In genomic region chr17:45782889-45783592, GRCh38 we compare ENCODE assay signal across 8 cellular contexts. TPM values are rescaled to one million over a fixed set of nuclear protein-coding genes. Genes with fewer than 3 reads are reported as not detected.
DNase-seq lines count a peak whose midpoint lies in the region; ATAC-seq and TF ChIP-seq lines count a peak whose summit lies in the region.

No MANE protein-coding gene starts in this region.

- no peaks in the 10 kb centered on the region for H3K36me3 ChIP-seq in thoracic aorta

- peak; percentile 72 to 73 (median 73) for TF ChIP-seq CTCF in nephron (IDR thresholded peaks at IDR 0.05; ENCODE audit: unreplicated experiment in 3 of 3)
- peak; percentile 42 for TF ChIP-seq CTCF in thoracic aorta (IDR thresholded peaks at IDR 0.05)

- peaks cover 75% of the 10 kb centered on the region for H3K27me3 Mint-ChIP-seq in T-helper 2 cell treated with Interferon-gamma antibody and Interleukin-4, amounts not matched to agents 5 μg/mL and 100 μg/mL, for 36 hours (ENCODE audit: low read depth)
- peaks cover 90% of the 10 kb centered on the region for H3K27me3 Mint-ChIP-seq in nephron (ENCODE audit: low read depth)

- no peak overlapping the region for H3K27ac Mint-ChIP-seq in T-helper 2 cell treated with Interferon-gamma antibody and Interleukin-4, amounts not matched to agents 5 μg/mL and 100 μg/mL, for 36 hours
- H3K27ac Mint-ChIP-seq in nephron: no peak overlapping the region

- H3K4me3 Mint-ChIP-seq in T-helper 2 cell treated with Interferon-gamma antibody and Interleukin-4, amounts not matched to agents 5 μg/mL and 100 μg/mL, for 36 hours: peak overlapping the region; percentile 72
- H3K4me3 Mint-ChIP-seq in nephron: peak overlapping the region; percentile 82 to 87 (median 85)

- ATAC-seq in thoracic aorta (ENCODE audit: insufficient number of reproducible peaks, low FRiP score, low read depth): no peak
- no peak for ATAC-seq in HG02678 (IDR thresholded peaks at IDR 0.05; ENCODE audit: unreplicated experiment)
- ATAC-seq in HG02571 (IDR thresholded peaks at IDR 0.05; ENCODE audit: unreplicated experiment): no peak

- DNase-seq in NCI-H82 (lab: John Stamatoyannopoulos, UW) (peak; percentile 86), NCI-H82 treated with DMSO at 0.1 percent for 48 hours (lab: John Stamatoyannopoulos, UW; ENCODE audit: unreplicated experiment) (no peak), dermis blood vessel endothelial cell (peak; percentile 42), thoracic aorta (ENCODE audit: low spot score) (no peak)
- DNase-seq in T-helper 2 cell treated with Interferon-gamma antibody and Interleukin-4, amounts not matched to agents 5 μg/mL and 100 μg/mL, for 36 hours (ENCODE audit: low spot score): peak; percentile 30

- peaks cover 2% of the 10 kb centered on the region for H3K4me1 Mint-ChIP-seq in T-helper 2 cell treated with Interferon-gamma antibody and Interleukin-4, amounts not matched to agents 5 μg/mL and 100 μg/mL, for 36 hours (ENCODE audit: low read depth)
- H3K4me1 Mint-ChIP-seq in nephron: peaks cover 13% of the 10 kb centered on the region

- H3K27me3 ChIP-seq in thoracic aorta (replicated peaks; ENCODE audit: insufficient read depth): peaks cover 17% of the 10 kb centered on the region

- no peak overlapping the region for H3K27ac ChIP-seq in thoracic aorta

- no peaks in the 10 kb centered on the region for H3K9me3 ChIP-seq in thoracic aorta

- H3K9me3 Mint-ChIP-seq in T-helper 2 cell treated with Interferon-gamma antibody and Interleukin-4, amounts not matched to agents 5 μg/mL and 100 μg/mL, for 36 hours: no peaks in the 10 kb centered on the region
- no peaks in the 10 kb centered on the region for H3K9me3 Mint-ChIP-seq in nephron

- peak overlapping the region; percentile 73 for H3K4me3 ChIP-seq in thoracic aorta

- H3K36me3 Mint-ChIP-seq in T-helper 2 cell treated with Interferon-gamma antibody and Interleukin-4, amounts not matched to agents 5 μg/mL and 100 μg/mL, for 36 hours (ENCODE audit: low read depth): no peaks in the 10 kb centered on the region
- no peaks in the 10 kb centered on the region for H3K36me3 Mint-ChIP-seq in nephron (ENCODE audit: low read depth)

- peaks cover 13 to 22% of the 10 kb centered on the region in 2 donors for H3K4me1 ChIP-seq in thoracic aorta (ENCODE audit: control insufficient read depth in 1 of 2, low read depth in 2 of 2)

RNA-seq across cellular contexts. Expression of gene CRHR1, which starts 1.1 kb away (rescaled TPM):
- not detected in 2 replicates for total RNA-seq in dermis blood vessel endothelial cell
- total RNA-seq in thoracic aorta: not detected

Comparison
In these comparisons a context has a peak if more than half of its experiments do, and no peak if none do; other contexts are left out.
1. DNase-seq: peak in NCI-H82 (single experiment), T-helper 2 cell treated with Interferon-gamma antibody and Interleukin-4, amounts not matched to agents 5 μg/mL and 100 μg/mL, for 36 hours (single experiment) and dermis blood vessel endothelial cell (single experiment); none in NCI-H82 treated with DMSO at 0.1 percent for 48 hours (single experiment) and thoracic aorta (single experiment).